In genomic region chr3:50300681-50301254, GRCh38 we compare ENCODE assay signal across 9 cellular contexts. TPM values are rescaled to one million over a fixed set of nuclear protein-coding genes. Genes with fewer than 3 reads are reported as not detected.
DNase-seq lines count a peak whose midpoint lies in the region; ATAC-seq and TF ChIP-seq lines count a peak whose summit lies in the region.
"Had no signal": no experiment of that assay in that cellular context is flagged by ENCODE, and none has a peak within 500 bp of the region (broad histone marks: within the 10 kb centered on the region; RNA-seq: fewer than 3 reads in every experiment).

No MANE protein-coding gene starts in this region.

- no peak for TF ChIP-seq POLR2A in esophagus muscularis mucosa (IDR thresholded peaks at IDR 0.05; ENCODE audit: low read depth)

- H3K9ac ChIP-seq in trophoblast cell (ENCODE audit: low read length): no peak overlapping the region

- H3K4me1 Mint-ChIP-seq in Calu3 (ENCODE audit: low read depth, unreplicated experiment) (peaks cover 24% of the 10 kb centered on the region), T-cell (peaks cover 25 to 33% (median 33%) of the 10 kb centered on the region in 3 donors)

- CTCF ChIA-PET in Calu3 (lab: Charles Lee) (no interaction called here), T-cell (lab: Charles Lee) (interaction anchor here in 1 of 2 donors (0.6 kb wide), 1 partner anchor 26 kb away, joined by 3 read pairs; no protein-coding TSS in a partner anchor)

- no peak for TF ChIP-seq EP300 in esophagus muscularis mucosa (IDR thresholded peaks at IDR 0.05)

- H2BK120ac ChIP-seq in trophoblast cell (ENCODE audit: insufficient read depth, low read length, poor library complexity): peak overlapping the region; percentile 43

- H4K12ac ChIP-seq in trophoblast cell (ENCODE audit: low read depth, low read length): peak overlapping the region; percentile 31

- H3K36me3 ChIP-seq in esophagus muscularis mucosa (peaks cover 0 to 9% (median 2%) of the 10 kb centered on the region in 4 donors), trophoblast cell (ENCODE audit: control insufficient read depth in 1 of 2, insufficient read depth in 2 of 2, low read length in 2 of 2) (peaks cover 4 to 5% of the 10 kb centered on the region in 2 experiments)

- no peaks in the 10 kb centered on the region for H3K27me3 ChIP-seq in esophagus muscularis mucosa
- no peaks in the 10 kb centered on the region for H3K27me3 ChIP-seq in trophoblast cell (ENCODE audit: insufficient read depth, low read length)

- peak overlapping the region; percentile 37 for H4K91ac ChIP-seq in trophoblast cell (ENCODE audit: low read depth, low read length)

- peaks cover 24% of the 10 kb centered on the region for H3K79me1 ChIP-seq in trophoblast cell (ENCODE audit: low read length)

- peak overlapping the region; percentile 81 for H2AK5ac ChIP-seq in trophoblast cell (ENCODE audit: low read length)

- H2AFZ ChIP-seq in trophoblast cell (ENCODE audit: insufficient read depth, low read length, poor library complexity): no peak overlapping the region

- POLR2A ChIA-PET in T-cell (lab: Charles Lee): interaction anchor here (0.6 to 1.9 kb wide), 2 partner anchors 36 to 49 kb away, joined by 5 to 10 read pairs; no protein-coding TSS in a partner anchor

- intact Hi-C loops in Calu3 (cut with micrococcal nuclease; ENCODE audit: unreplicated experiment): no loop called here
- intact Hi-C loops in esophagus muscularis mucosa (cut with DNase I): no loop called here

- peak overlapping the region; percentile 2 for H3K4ac ChIP-seq in trophoblast cell (ENCODE audit: low read depth, low read length)

- H3K9me3 Mint-ChIP-seq in Calu3 (ENCODE audit: low read depth, unreplicated experiment): no peaks in the 10 kb centered on the region
- no peaks in the 10 kb centered on the region for H3K9me3 Mint-ChIP-seq in T-cell

- ATAC-seq in T-cell (replicated peaks in 1 of 4) (no peak), GM21737 (IDR thresholded peaks at IDR 0.05; ENCODE audit: unreplicated experiment) (no peak)

- peak overlapping the region; percentile 23 for H3K14ac ChIP-seq in trophoblast cell (ENCODE audit: low read length)

- WGBS in esophagus muscularis mucosa: 91% methylated on average over 6 of the region's 6 CpGs
- WGBS in trophoblast cell (ENCODE audit: extremely low coverage, insufficient coverage, insufficient read length): no CpG with 5 or more reads among the region's 6 CpGs

- H4K8ac ChIP-seq in trophoblast cell (ENCODE audit: low read depth, low read length): peak overlapping the region; percentile 51

- peak overlapping the region; percentile 34 for H3K18ac ChIP-seq in trophoblast cell (ENCODE audit: low read length)

- no peak for TF ChIP-seq CTCF in Calu3 (IDR thresholded peaks at IDR 0.05; ENCODE audit: unreplicated experiment)
- no peak for TF ChIP-seq CTCF in esophagus muscularis mucosa (IDR thresholded peaks at IDR 0.05)

- H3K27ac Mint-ChIP-seq in Calu3 (ENCODE audit: unreplicated experiment): peak overlapping the region; percentile 85
- H3K27ac Mint-ChIP-seq in T-cell: peak overlapping the region; percentile 98 to 100

- H3K27me3 Mint-ChIP-seq in Calu3 (ENCODE audit: unreplicated experiment): no peaks in the 10 kb centered on the region
- no peaks in the 10 kb centered on the region for H3K27me3 Mint-ChIP-seq in T-cell

- no peaks in the 10 kb centered on the region for H3K9me3 ChIP-seq in esophagus muscularis mucosa
- H3K9me3 ChIP-seq in trophoblast cell (ENCODE audit: insufficient read depth, low read depth, low read length): peaks cover 2% of the 10 kb centered on the region

- H3K4me3 Mint-ChIP-seq in Calu3 (ENCODE audit: low read depth, unreplicated experiment) (peak overlapping the region; percentile 96), T-cell (peak overlapping the region; percentile 28 to 97 (median 96))

- DNase-seq in Calu3: no peak
- DNase-seq in T-cell: no peak
- DNase-seq in esophagus muscularis mucosa (ENCODE audit: extremely low spot score): no peak
- no peak for DNase-seq in trophoblast cell
- DNase-seq in NCI-H69 (lab: John Stamatoyannopoulos, UW): no peak
- no peak for DNase-seq in NCI-H2227 treated with DMSO at 0.1 percent for 48 hours (lab: John Stamatoyannopoulos, UW)
- no peak for DNase-seq in stimulated activated CD4-positive, alpha-beta T cell treated with anti-CD3 and anti-CD28 coated beads, Interleukin-2, amount 100 ng/mL, for 48 hours
- DNase-seq: NK-92 treated with Interleukin-12 subunit alpha and Interleukin-12 subunit beta, amount 100 ng/mL, for 24 hours had no signal

- H3K23ac ChIP-seq in trophoblast cell (ENCODE audit: low read length): no peak overlapping the region

- peaks cover 27 to 56% (median 52%) of the 10 kb centered on the region in 4 donors for H3K4me1 ChIP-seq in esophagus muscularis mucosa
- peaks cover 19 to 24% of the 10 kb centered on the region in 2 experiments for H3K4me1 ChIP-seq in trophoblast cell (ENCODE audit: control insufficient read depth in 1 of 2, insufficient read depth in 2 of 2, low read length in 2 of 2)

- no peak overlapping the region for H2BK5ac ChIP-seq in trophoblast cell (ENCODE audit: low read depth, low read length, poor library complexity)

- peak overlapping the region; percentile 86 to 93 (median 92) for H3K27ac ChIP-seq in esophagus muscularis mucosa (replicated peaks in 1 of 4)
- no peak overlapping the region for H3K27ac ChIP-seq in trophoblast cell (ENCODE audit: low read depth, low read length)

- H3K4me2 ChIP-seq in trophoblast cell (ENCODE audit: low read length): no peak overlapping the region

- H3K36me3 Mint-ChIP-seq in Calu3 (ENCODE audit: insufficient read depth, unreplicated experiment) (peaks cover 28% of the 10 kb centered on the region), T-cell (no peaks in the 10 kb centered on the region)

- H3K79me2 ChIP-seq in trophoblast cell (ENCODE audit: control insufficient read depth, insufficient read depth, low read length, poor library complexity): peaks cover 3% of the 10 kb centered on the region

- H2BK12ac ChIP-seq in trophoblast cell (ENCODE audit: low read length): peak overlapping the region; percentile 74

- peak overlapping the region in 3 of 4 donors; percentile 70 to 74 (median 74) for H3K4me3 ChIP-seq in esophagus muscularis mucosa
- no peak overlapping the region for H3K4me3 ChIP-seq in trophoblast cell (ENCODE audit: low read depth, low read length)

- BruUV-seq in Calu3 (replicated peaks; lab: Mats Ljungman, UMichigan): no TSS peak

RNA-seq across cellular contexts. Expression of gene HYAL3, which starts 1.6 kb away (rescaled TPM):
- total RNA-seq in Calu3 (2022): 4.3 and 5.5 TPM in 2 replicates
- total RNA-seq in T-cell: 1 to 10 TPM; 2.6 to 6.2 (median 3.9) TPM
- total RNA-seq in esophagus muscularis mucosa: 1 to 10 TPM; 2.1 to 6.7 (median 3.4) TPM
- polyA plus RNA-seq in trophoblast cell (2013): 10.8 and 11.2 TPM in 2 replicates

RNA-seq across cellular contexts. Expression of gene NAA80, which starts 1.6 kb away (rescaled TPM):
- total RNA-seq in Calu3 (2022) (11.6 and 15.0 TPM in 2 replicates), T-cell (10 to 100 TPM; 33.8 to 45.7 (median 43.9) TPM), esophagus muscularis mucosa (1 to 10 TPM; 6.8 to 9.5 (median 8.0) TPM)
- polyA plus RNA-seq in trophoblast cell (2013): 17.6 and 17.7 TPM in 2 replicates

RNA-seq across cellular contexts. Expression of gene HYAL1, which starts 2.6 kb away (rescaled TPM):
- 1.3 and 1.5 TPM in 2 replicates for total RNA-seq in Calu3 (2022)
- under 1 TPM in 3 of 5 donors, not detected in 2; 0.61 to 0.79 (median 0.69) TPM for total RNA-seq in T-cell
- total RNA-seq in esophagus muscularis mucosa: 10 to 100 TPM in 1 of 4 donors, 1 to 10 TPM in 3; 8.3 to 15.6 (median 9.0) TPM
- 0.62 and 0.75 TPM in 2 replicates for polyA plus RNA-seq in trophoblast cell (2013)

RNA-seq across cellular contexts. Expression of gene IFRD2, which starts 8.5 kb away (rescaled TPM):
- total RNA-seq in Calu3 (2022): 121 TPM in 2 replicates
- 10 to 100 TPM; 50.0 to 91.2 (median 75.9) TPM for total RNA-seq in T-cell
- total RNA-seq in esophagus muscularis mucosa: 100 to 1,000 TPM in 1 of 4 donors, 10 to 100 TPM in 3; 49.4 to 106 (median 85.8) TPM
- polyA plus RNA-seq in trophoblast cell (2013): 36.9 and 37.3 TPM in 2 replicates

RNA-seq across cellular contexts. Expression of gene HYAL2, which starts 21.8 kb away (rescaled TPM):
- 35.7 and 36.9 TPM in 2 replicates for total RNA-seq in Calu3 (2022)
- 1 to 10 TPM in 4 of 5 donors, under 1 TPM in 1; 0.50 to 6.8 (median 3.0) TPM for total RNA-seq in T-cell
- total RNA-seq in esophagus muscularis mucosa: 100 to 1,000 TPM in 2 of 4 donors, 10 to 100 TPM in 2; 37.4 to 114 (median 97.2) TPM
- polyA plus RNA-seq in trophoblast cell (2013): 41.6 and 41.7 TPM in 2 replicates
